Comparison of ENCODE assay signal across 12 cellular contexts in genomic region chr13:51825165-51825592, GRCh38. TPM values are rescaled to one million over a fixed set of nuclear protein-coding genes. Genes with fewer than 3 reads are reported as not detected.
DNase-seq lines count a peak whose midpoint lies in the region; ATAC-seq, FAIRE-seq and TF ChIP-seq lines count a peak whose summit lies in the region.
"Had no signal": no experiment of that assay in that cellular context is flagged by ENCODE, and none has a peak within 500 bp of the region (broad histone marks: within the 10 kb centered on the region; RNA-seq: fewer than 3 reads in every experiment).

No MANE protein-coding gene starts in this region.

- peaks cover 96% of the 10 kb centered on the region for H3K4me1 Mint-ChIP-seq in activated naive CD8-positive, alpha-beta T cell treated with anti-CD3 and anti-CD28 coated beads, Interleukin-2, amount 50 U/mL, for 24 hours
- H3K4me1 Mint-ChIP-seq in naive thymus-derived CD4-positive, alpha-beta T cell: peaks cover 57 to 80% (median 63%) of the 10 kb centered on the region in 7 donors

- no peak for FAIRE-seq in HTR-8/SVneo (lab: Jason Lieb, UNC)
- FAIRE-seq: frontal cortex, G401.6, RCC 7860 had no signal

- H3K27ac Mint-ChIP-seq in activated naive CD8-positive, alpha-beta T cell treated with anti-CD3 and anti-CD28 coated beads, Interleukin-2, amount 50 U/mL, for 24 hours: peak overlapping the region; percentile 96
- H3K27ac Mint-ChIP-seq in naive thymus-derived CD4-positive, alpha-beta T cell: peak overlapping the region; percentile 86 to 99 (median 95)
- H3K27ac Mint-ChIP-seq: nephron had no signal

- H3K27ac ChIP-seq in MM.1S (ENCODE audit: low read length): peak overlapping the region; percentile 24; the same call in 1 of the 2 replicates
- peak overlapping the region; percentile 85 for H3K27ac ChIP-seq in naive thymus-derived CD4-positive, alpha-beta T cell (ENCODE audit: low read depth, low read length)

- no peaks in the 10 kb centered on the region for H3K27me3 Mint-ChIP-seq in activated naive CD8-positive, alpha-beta T cell treated with anti-CD3 and anti-CD28 coated beads, Interleukin-2, amount 50 U/mL, for 24 hours
- H3K27me3 Mint-ChIP-seq in naive thymus-derived CD4-positive, alpha-beta T cell: peaks cover 0 to 10% (median 0%) of the 10 kb centered on the region in 5 donors

- no peaks in the 10 kb centered on the region for H4K20me1 ChIP-seq in MM.1S (ENCODE audit: insufficient read depth, low read length)

- intact Hi-C loops in naive thymus-derived CD4-positive, alpha-beta T cell (cut with micrococcal nuclease): loop anchor here (1.0 to 5.0 kb wide), 11 partner anchors 10 to 1828 kb away; partner anchors contain the start of genes ALG11 (in 1 of the 2), ATP7B (in 1 of the 2), CKAP2 (in 1 of the 2) and DHRS12 (in 1 of the 2)
- intact Hi-C loops in lower leg skin (cut with DNase I; ENCODE audit: low total_unique reads): no loop called here

- no peaks in the 10 kb centered on the region for H3K36me3 Mint-ChIP-seq in activated naive CD8-positive, alpha-beta T cell treated with anti-CD3 and anti-CD28 coated beads, Interleukin-2, amount 50 U/mL, for 24 hours (ENCODE audit: low read depth)
- peaks cover 0 to 8% (median 6%) of the 10 kb centered on the region in 5 donors for H3K36me3 Mint-ChIP-seq in naive thymus-derived CD4-positive, alpha-beta T cell

- TF ChIP-seq POLR2A in lower leg skin (IDR thresholded peaks at IDR 0.05): no peak

- TF ChIP-seq CTCF in MM.1S (IDR thresholded peaks at IDR 0.05; ENCODE audit: low read length) (no peak), lower leg skin (IDR thresholded peaks at IDR 0.05) (no peak)

- peak overlapping the region; percentile 75 for H3K4me3 Mint-ChIP-seq in activated naive CD8-positive, alpha-beta T cell treated with anti-CD3 and anti-CD28 coated beads, Interleukin-2, amount 50 U/mL, for 24 hours
- peak overlapping the region; percentile 62 to 100 (median 97) for H3K4me3 Mint-ChIP-seq in naive thymus-derived CD4-positive, alpha-beta T cell
- H3K4me3 Mint-ChIP-seq: nephron had no signal

- no peaks in the 10 kb centered on the region for H3F3A ChIP-seq in MM.1S (ENCODE audit: insufficient read depth, low read length)

- no peaks in the 10 kb centered on the region for H3K9me3 Mint-ChIP-seq in activated naive CD8-positive, alpha-beta T cell treated with anti-CD3 and anti-CD28 coated beads, Interleukin-2, amount 50 U/mL, for 24 hours
- H3K9me3 Mint-ChIP-seq in naive thymus-derived CD4-positive, alpha-beta T cell: no peaks in the 10 kb centered on the region
- H3K9me3 Mint-ChIP-seq: nephron had no signal

- no peaks in the 10 kb centered on the region for H3K27me3 ChIP-seq in MM.1S (replicated peaks; ENCODE audit: insufficient read depth, low read length)
- no peaks in the 10 kb centered on the region for H3K27me3 ChIP-seq in naive thymus-derived CD4-positive, alpha-beta T cell (ENCODE audit: control insufficient read depth in 2 of 2, insufficient read depth in 2 of 2, low read length in 2 of 2)

- DNase-seq in GF-D8 (lab: John Stamatoyannopoulos, UW) (peak; percentile 95), MM.1S (peak; percentile 54), HTR-8/SVneo (ENCODE audit: insufficient read length, low spot score) (no peak), lower leg skin (ENCODE audit: low spot score in 2 of 2) (no peak)
- no peak for DNase-seq in activated naive CD8-positive, alpha-beta T cell treated with anti-CD3 and anti-CD28 coated beads, Interleukin-2, amount 50 U/mL, for 24 hours
- DNase-seq in naive thymus-derived CD4-positive, alpha-beta T cell: peak in 7 of 9 donors; percentile 62 to 90 (median 84)

- H3K4me3 ChIP-seq in MM.1S (ENCODE audit: low read length) (no peak overlapping the region), lower leg skin (ENCODE audit: low read depth, poor library complexity, severe bottlenecking) (no peak overlapping the region)
- H3K4me3 ChIP-seq in naive thymus-derived CD4-positive, alpha-beta T cell (ENCODE audit: low read length): peak overlapping the region; percentile 75

- no peak overlapping the region for H2AFZ ChIP-seq in MM.1S (ENCODE audit: low read length)

- peak overlapping the region; percentile 22; the same call in 1 of the 2 replicates for H3K4me2 ChIP-seq in MM.1S (ENCODE audit: low read depth, low read length)

- peaks cover 15% of the 10 kb centered on the region; the same call in 1 of the 2 replicates for H3K4me1 ChIP-seq in MM.1S (ENCODE audit: low read length)
- peaks cover 61 to 78% of the 10 kb centered on the region in 2 donors for H3K4me1 ChIP-seq in naive thymus-derived CD4-positive, alpha-beta T cell (ENCODE audit: control insufficient read depth in 2 of 2, insufficient read depth in 2 of 2, low read length in 2 of 2)

- H3K9me2 ChIP-seq in MM.1S (replicated peaks; ENCODE audit: insufficient read depth, low read length): no peaks in the 10 kb centered on the region

- H3K79me2 ChIP-seq in MM.1S (ENCODE audit: low read length): no peaks in the 10 kb centered on the region

- WGBS in lower leg skin, 2 donors: 64 to 66% methylated on average over 2 of the region's 2 CpGs

- peak; percentile 33 for ATAC-seq in activated naive CD8-positive, alpha-beta T cell treated with anti-CD3 and anti-CD28 coated beads, Interleukin-2, amount 50 U/mL, for 24 hours
- peak; percentile 81 for ATAC-seq in naive thymus-derived CD4-positive, alpha-beta T cell
- ATAC-seq in HG03196 (IDR thresholded peaks at IDR 0.05; ENCODE audit: unreplicated experiment): no peak
- ATAC-seq in GM18858 (IDR thresholded peaks at IDR 0.05; ENCODE audit: unreplicated experiment): no peak

- H3K36me3 ChIP-seq in MM.1S (replicated peaks; ENCODE audit: insufficient read depth, low read length): no peaks in the 10 kb centered on the region
- no peaks in the 10 kb centered on the region for H3K36me3 ChIP-seq in naive thymus-derived CD4-positive, alpha-beta T cell (ENCODE audit: control insufficient read depth in 2 of 3, insufficient read depth in 3 of 3, low read length in 3 of 3)

- H3K9ac ChIP-seq in MM.1S (ENCODE audit: low read length): no peak overlapping the region

- H3K9me3 ChIP-seq in MM.1S (replicated peaks; ENCODE audit: insufficient read depth, low read length): no peaks in the 10 kb centered on the region
- H3K9me3 ChIP-seq in naive thymus-derived CD4-positive, alpha-beta T cell (ENCODE audit: control insufficient read depth in 2 of 3, low read length in 3 of 3): no peaks in the 10 kb centered on the region

- POLR2A ChIA-PET in naive thymus-derived CD4-positive, alpha-beta T cell (lab: Charles Lee): interaction anchor here (0.7 to 12.1 kb wide), 14 partner anchors 11 to 1700 kb away, joined by 3 to 324 read pairs (median 4); partner anchors contain the start of gene INTS6

- CTCF ChIA-PET in naive thymus-derived CD4-positive, alpha-beta T cell (lab: Charles Lee): interaction anchor here (0.5 to 6.0 kb wide), 8 partner anchors 9 to 303 kb away, joined by 3 to 126 read pairs (median 4); no protein-coding TSS in a partner anchor

RNA-seq across cellular contexts. Expression of gene TMEM272, which starts 19.8 kb away (rescaled TPM):
- 10 to 100 TPM in 2 of 5 experiments, 1 to 10 TPM in 2, under 1 TPM in 1; 0.19 to 23.3 (median 5.9) TPM for total RNA-seq in naive thymus-derived CD4-positive, alpha-beta T cell
- under 1 TPM; 0.74 to 0.75 TPM for polyA plus RNA-seq in naive thymus-derived CD4-positive, alpha-beta T cell
- under 1 TPM in 1 of 4 donors, not detected in 3; 0.32 TPM for total RNA-seq in lower leg skin

RNA-seq across cellular contexts. Expression of gene DHRS12, which starts 21.2 kb away (rescaled TPM):
- 10 to 100 TPM in 4 of 5 experiments, 1 to 10 TPM in 1; 6.7 to 25.3 (median 20.1) TPM for total RNA-seq in naive thymus-derived CD4-positive, alpha-beta T cell
- polyA plus RNA-seq in naive thymus-derived CD4-positive, alpha-beta T cell: 10 to 100 TPM; 24.8 to 27.1 TPM
- 10 to 100 TPM in 2 of 4 donors, 1 to 10 TPM in 2; 7.6 to 11.8 (median 10.3) TPM for total RNA-seq in lower leg skin

RNA-seq across cellular contexts. Expression of gene CCDC70, which starts 36.6 kb away (rescaled TPM):
- total RNA-seq in naive thymus-derived CD4-positive, alpha-beta T cell: not detected
- polyA plus RNA-seq in naive thymus-derived CD4-positive, alpha-beta T cell: not detected
- not detected for total RNA-seq in lower leg skin
- total RNA-seq: frontal cortex had no signal

Comparison
In these comparisons a context has a peak if more than half of its experiments do, and no peak if none do; other contexts are left out.
1. DNase-seq: peak in GF-D8 (single experiment), MM.1S (single experiment) and naive thymus-derived CD4-positive, alpha-beta T cell (7 of 9); none in activated naive CD8-positive, alpha-beta T cell treated with anti-CD3 and anti-CD28 coated beads, Interleukin-2, amount 50 U/mL, for 24 hours (single experiment), HTR-8/SVneo (single experiment) and lower leg skin (0 of 2).
2. ATAC-seq: peak in activated naive CD8-positive, alpha-beta T cell treated with anti-CD3 and anti-CD28 coated beads, Interleukin-2, amount 50 U/mL, for 24 hours (single experiment) and naive thymus-derived CD4-positive, alpha-beta T cell (single experiment); none in HG03196 (single experiment) and GM18858 (single experiment).